Comparison of ENCODE assay signal across 1 cellular context in genomic region chr2:27208486-27209050, GRCh38.
TF ChIP-seq lines count a peak whose summit lies in the region.

No MANE protein-coding gene starts in this region.

TF ChIP-seq in GM12878, 131 proteins besides CTCF, POLR2A, EP300 and RAD21:
- no peak for TF ChIP-seq CEBPB (IDR thresholded peaks at IDR 0.05; ENCODE audit: borderline replicate concordance in 1 of 2, low read depth in 2 of 2, low read length in 2 of 2)
- peak; percentile 26; the same call in 1 of the 2 replicates for TF ChIP-seq SPI1 (IDR thresholded peaks at IDR 0.05; ENCODE audit: borderline replicate concordance, insufficient read depth, low read depth, low read length)
